In genomic region chr2:121696410-121696930, GRCh38 we compare ENCODE assay signal across 23 cellular contexts. TPM values are rescaled to one million over a fixed set of nuclear protein-coding genes. Genes with fewer than 3 reads are reported as not detected.
DNase-seq lines count a peak whose midpoint lies in the region; ATAC-seq and TF ChIP-seq lines count a peak whose summit lies in the region.
"Had no signal": no experiment of that assay in that cellular context is flagged by ENCODE, and none has a peak within 500 bp of the region (broad histone marks: within the 10 kb centered on the region; RNA-seq: fewer than 3 reads in every experiment).

No MANE protein-coding gene starts in this region.

- H3K27ac ChIP-seq in PC-9 (0 out of 2 replicates have a peak overlapping the region, but pooled peaks have one; percentile 49), epithelial cell of prostate (peak overlapping the region; percentile 46), stomach (peak overlapping the region; percentile 20 to 68 (median 67))
- H3K27ac ChIP-seq: 22Rv1 had no signal

- H3K36me3 ChIP-seq in PC-9 (ENCODE audit: low read depth) (no peaks in the 10 kb centered on the region), stomach (no peaks in the 10 kb centered on the region)
- H3K36me3 ChIP-seq: left lung had no signal

- no peak overlapping the region for H2AFZ ChIP-seq in PC-9

- DNase-seq in DMS 273 (lab: John Stamatoyannopoulos, UW; ENCODE audit: unreplicated experiment) (peak; percentile 10), DMS 273 treated with DMSO at 0.1 percent for 48 hours (lab: John Stamatoyannopoulos, UW) (no peak), PC-9 (no peak), epithelial cell of prostate (ENCODE audit: low read depth, low spot score) (no peak), stomach (no peak)
- DNase-seq: activated CD4-positive, CD25-positive, alpha-beta regulatory T cell treated with anti-CD3 and anti-CD28 coated beads, Interleukin-2, amount 50 U/mL, for 72 hours; activated CD8-positive, alpha-beta memory T cell treated with anti-CD3 and anti-CD28 coated beads for 24 hours; activated gamma-delta T cell treated with Interleukin-2 at 50 U/mL for 16 hours; activated T-cell treated with anti-CD3 and anti-CD28 coated beads, Interleukin-2, amount 50 U/mL, for 4 hours; cerebellar nuclear complex; HCEC 1CT; KG1; MM.1S; NCI-H2029 treated with DMSO at 0.1 percent for 48 hours; NCI-H526; nucleus accumbens; T-helper 1 cell had no signal

- H3K9me2 ChIP-seq in PC-9 (ENCODE audit: insufficient read depth) = no peaks in the 10 kb centered on the region

- no peak overlapping the region for H3K4me3 ChIP-seq in PC-9
- H3K4me3 ChIP-seq in stomach = no peak overlapping the region
- H3K4me3 ChIP-seq: left lung, skin epidermis had no signal

- 75 to 89% (median 86%) methylated on average over 7 of the region's 7 CpGs for WGBS in stomach, 5 donors

- TF ChIP-seq CTCF in PC-9 (conservative IDR thresholded peaks at IDR 0.05) (no peak), stomach (IDR thresholded peaks at IDR 0.05) (no peak)

- POLR2A ChIA-PET in PC-9 (lab: Charles Lee; ENCODE audit: unreplicated experiment) = interaction anchor here (0.5 to 0.7 kb wide), 2 partner anchors 35 to 304 kb away, joined by 4 read pairs; no protein-coding TSS in a partner anchor

- TF ChIP-seq EP300 in stomach (IDR thresholded peaks at IDR 0.05) = no peak

- H3F3A ChIP-seq in PC-9 (ENCODE audit: insufficient read depth, low read depth) = peaks cover 45% of the 10 kb centered on the region

- H3K79me2 ChIP-seq in PC-9 (ENCODE audit: low read depth) = no peaks in the 10 kb centered on the region

- CTCF ChIA-PET in PC-9 (lab: Charles Lee) = no interaction called here

- H3K9me3 ChIP-seq in PC-9 (ENCODE audit: insufficient read depth, low read depth) (no peaks in the 10 kb centered on the region), stomach (no peaks in the 10 kb centered on the region)
- H3K9me3 ChIP-seq: left lung had no signal

- BruUV-seq in PC-9 (replicated peaks; lab: Mats Ljungman, UMichigan) = no TSS peak

- TF ChIP-seq POLR2A in stomach (IDR thresholded peaks at IDR 0.05) = no peak

- intact Hi-C loops in PC-9 (cut with micrococcal nuclease; ENCODE audit: unreplicated experiment) = no loop called here
- intact Hi-C loops in stomach (cut with DNase I; ENCODE audit: low total_unique reads) = no loop called here

- H4K20me1 ChIP-seq in PC-9 (ENCODE audit: insufficient read depth) = no peaks in the 10 kb centered on the region

- H3K27me3 ChIP-seq in PC-9 (ENCODE audit: insufficient read depth, low read depth) = no peaks in the 10 kb centered on the region
- no peaks in the 10 kb centered on the region for H3K27me3 ChIP-seq in stomach
- H3K27me3 ChIP-seq: left lung had no signal

- ATAC-seq in HG03565 (IDR thresholded peaks at IDR 0.05; ENCODE audit: unreplicated experiment) (no peak), HG02852 (IDR thresholded peaks at IDR 0.05; ENCODE audit: unreplicated experiment) (no peak), HG03095 (IDR thresholded peaks at IDR 0.05; ENCODE audit: unreplicated experiment) (no peak)
- ATAC-seq: activated T-cell treated with anti-CD3 and anti-CD28 coated beads, Interleukin-2, amount 50 U/mL, for 4 hours had no signal

- H3K4me1 ChIP-seq in PC-9 (replicated peaks; ENCODE audit: insufficient read depth) = peaks cover 54% of the 10 kb centered on the region
- H3K4me1 ChIP-seq in stomach = peaks cover 8 to 50% (median 23%) of the 10 kb centered on the region in 4 donors

- peak overlapping the region; percentile 40 for H3K4me2 ChIP-seq in PC-9

RNA-seq across cellular contexts. Expression of gene NIFK, which starts 40.2 kb away (rescaled TPM):
- 48.1 and 75.9 TPM in 2 replicates for total RNA-seq in PC-9 (2021)
- total RNA-seq in stomach = 10 to 100 TPM; 13.6 to 58.0 (median 25.7) TPM
- 10 to 100 TPM; 30.4 to 53.0 (median 42.0) TPM for polyA plus RNA-seq in stomach

RNA-seq across cellular contexts. Expression of gene CLASP1, which starts 47.2 kb away (rescaled TPM):
- total RNA-seq in PC-9 (2021) (61.8 and 83.5 TPM in 2 replicates), stomach (100 to 1,000 TPM in 2 of 5 donors, 10 to 100 TPM in 2, 1 to 10 TPM in 1; 8.1 to 188 (median 37.8) TPM)
- 10 to 100 TPM in 1 of 3 donors, 1 to 10 TPM in 2; 5.7 to 13.0 (median 6.4) TPM for polyA plus RNA-seq in stomach

RNA-seq across cellular contexts. Expression of gene TSN, which starts 59.0 kb away (rescaled TPM):
- total RNA-seq in PC-9 (2021) (69.8 and 70.4 TPM in 2 replicates), stomach (10 to 100 TPM; 11.0 to 63.5 (median 41.9) TPM)
- polyA plus RNA-seq in stomach = 10 to 100 TPM; 18.1 to 20.2 (median 18.6) TPM
